Comparison of ENCODE assay signal across 3 cellular contexts in the genomic region with DNA sequence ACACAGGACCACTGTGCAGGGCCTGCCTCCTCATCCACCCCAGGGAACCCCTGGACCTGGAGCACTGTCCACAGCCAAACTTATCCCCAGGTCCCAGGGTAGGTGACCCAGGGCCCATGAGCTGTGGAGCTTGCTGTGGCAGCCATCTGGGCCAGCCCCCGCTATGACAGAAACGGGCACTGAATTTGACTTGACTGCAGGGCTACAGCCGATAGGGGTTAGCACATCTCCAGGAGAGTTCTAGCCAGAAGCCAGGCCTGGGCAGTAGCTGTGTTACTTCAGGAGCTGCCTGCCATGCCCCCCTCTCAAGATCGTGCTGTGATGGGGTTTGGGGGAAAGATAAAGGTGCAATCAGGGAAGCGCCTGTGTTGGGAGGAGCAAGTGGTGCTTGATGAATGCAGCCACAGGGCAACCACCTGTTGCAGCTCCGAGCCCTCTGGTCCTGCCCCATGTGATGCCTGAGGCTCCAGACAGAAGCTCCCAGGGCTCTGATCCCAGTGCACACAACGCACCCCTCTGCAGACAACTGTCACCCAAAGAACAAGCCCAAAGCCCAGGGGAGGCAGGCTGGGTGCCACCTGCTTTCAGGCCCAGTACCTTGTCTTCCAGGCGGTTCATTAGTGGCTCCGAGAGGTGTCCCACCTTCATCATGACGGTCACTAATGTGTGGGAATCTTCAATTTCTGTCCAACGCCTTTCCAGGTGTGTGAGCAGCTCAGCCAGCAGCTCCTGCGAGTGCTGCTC.
TF ChIP-seq lines count a peak whose summit lies in the region.

No MANE protein-coding gene starts in this region.

TF ChIP-seq in SK-N-SH, 30 proteins besides CTCF, POLR2A, EP300 and RAD21 (continues in another document):
- no peak for TF ChIP-seq MXI1 (IDR thresholded peaks at IDR 0.05; ENCODE audit: low read depth, low read length)
- TF ChIP-seq, protein P1, sequence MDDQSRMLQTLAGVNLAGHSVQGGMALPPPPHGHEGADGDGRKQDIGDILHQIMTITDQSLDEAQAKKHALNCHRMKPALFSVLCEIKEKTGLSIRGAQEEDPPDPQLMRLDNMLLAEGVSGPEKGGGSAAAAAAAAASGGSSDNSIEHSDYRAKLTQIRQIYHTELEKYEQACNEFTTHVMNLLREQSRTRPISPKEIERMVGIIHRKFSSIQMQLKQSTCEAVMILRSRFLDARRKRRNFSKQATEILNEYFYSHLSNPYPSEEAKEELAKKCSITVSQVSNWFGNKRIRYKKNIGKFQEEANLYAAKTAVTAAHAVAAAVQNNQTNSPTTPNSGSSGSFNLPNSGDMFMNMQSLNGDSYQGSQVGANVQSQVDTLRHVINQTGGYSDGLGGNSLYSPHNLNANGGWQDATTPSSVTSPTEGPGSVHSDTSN (IDR thresholded peaks at IDR 0.05): no peak
- no peak for TF ChIP-seq FOXJ3 (CRISPR knock-in tag; IDR thresholded peaks at IDR 0.05)
- no peak for TF ChIP-seq NRF1 (IDR thresholded peaks at IDR 0.05; ENCODE audit: low read depth, low read length)
- TF ChIP-seq TCF12 (IDR thresholded peaks at IDR 0.05): no peak
- no peak for TF ChIP-seq FOXM1 (IDR thresholded peaks at IDR 0.05; ENCODE audit: low read depth)
- TF ChIP-seq GATA2 (CRISPR knock-in tag; IDR thresholded peaks at IDR 0.05): no peak
- TF ChIP-seq, protein P2, sequence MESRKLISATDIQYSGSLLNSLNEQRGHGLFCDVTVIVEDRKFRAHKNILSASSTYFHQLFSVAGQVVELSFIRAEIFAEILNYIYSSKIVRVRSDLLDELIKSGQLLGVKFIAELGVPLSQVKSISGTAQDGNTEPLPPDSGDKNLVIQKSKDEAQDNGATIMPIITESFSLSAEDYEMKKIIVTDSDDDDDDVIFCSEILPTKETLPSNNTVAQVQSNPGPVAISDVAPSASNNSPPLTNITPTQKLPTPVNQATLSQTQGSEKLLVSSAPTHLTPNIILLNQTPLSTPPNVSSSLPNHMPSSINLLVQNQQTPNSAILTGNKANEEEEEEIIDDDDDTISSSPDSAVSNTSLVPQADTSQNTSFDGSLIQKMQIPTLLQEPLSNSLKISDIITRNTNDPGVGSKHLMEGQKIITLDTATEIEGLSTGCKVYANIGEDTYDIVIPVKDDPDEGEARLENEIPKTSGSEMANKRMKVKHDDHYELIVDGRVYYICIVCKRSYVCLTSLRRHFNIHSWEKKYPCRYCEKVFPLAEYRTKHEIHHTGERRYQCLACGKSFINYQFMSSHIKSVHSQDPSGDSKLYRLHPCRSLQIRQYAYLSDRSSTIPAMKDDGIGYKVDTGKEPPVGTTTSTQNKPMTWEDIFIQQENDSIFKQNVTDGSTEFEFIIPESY (IDR thresholded peaks at IDR 0.05; ENCODE audit: borderline replicate concordance, low read depth): no peak
- no peak for TF ChIP-seq POLR2AphosphoS5 (IDR thresholded peaks at IDR 0.05; ENCODE audit: low read depth, low read length)
- TF ChIP-seq RXRA (IDR thresholded peaks at IDR 0.05; ENCODE audit: borderline replicate concordance, low read depth): no peak
- no peak for TF ChIP-seq SIN3A (IDR thresholded peaks at IDR 0.05; ENCODE audit: borderline replicate concordance, low read depth, low read length)
- TF ChIP-seq EZH2phosphoT487 (IDR thresholded peaks at IDR 0.05; ENCODE audit: borderline replicate concordance, low read depth): no peak

TF ChIP-seq in SK-N-SH treated with all-trans-retinoic acid at 6 μM for 48 hours, 23 proteins besides CTCF, POLR2A, EP300 and RAD21:
- no peak for TF ChIP-seq TCF4 (CRISPR knock-in tag; IDR thresholded peaks at IDR 0.05; ENCODE audit: borderline replicate concordance)
- TF ChIP-seq CSDC2 (CRISPR knock-in tag; IDR thresholded peaks at IDR 0.05): no peak
- TF ChIP-seq RARB (CRISPR knock-in tag; IDR thresholded peaks at IDR 0.05): no peak
- TF ChIP-seq, protein P3, sequence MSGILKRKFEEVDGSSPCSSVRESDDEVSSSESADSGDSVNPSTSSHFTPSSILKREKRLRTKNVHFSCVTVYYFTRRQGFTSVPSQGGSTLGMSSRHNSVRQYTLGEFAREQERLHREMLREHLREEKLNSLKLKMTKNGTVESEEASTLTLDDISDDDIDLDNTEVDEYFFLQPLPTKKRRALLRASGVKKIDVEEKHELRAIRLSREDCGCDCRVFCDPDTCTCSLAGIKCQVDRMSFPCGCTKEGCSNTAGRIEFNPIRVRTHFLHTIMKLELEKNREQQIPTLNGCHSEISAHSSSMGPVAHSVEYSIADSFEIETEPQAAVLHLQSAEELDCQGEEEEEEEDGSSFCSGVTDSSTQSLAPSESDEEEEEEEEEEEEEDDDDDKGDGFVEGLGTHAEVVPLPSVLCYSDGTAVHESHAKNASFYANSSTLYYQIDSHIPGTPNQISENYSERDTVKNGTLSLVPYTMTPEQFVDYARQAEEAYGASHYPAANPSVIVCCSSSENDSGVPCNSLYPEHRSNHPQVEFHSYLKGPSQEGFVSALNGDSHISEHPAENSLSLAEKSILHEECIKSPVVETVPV (CRISPR knock-in tag; IDR thresholded peaks at IDR 0.05): no peak
- no peak for TF ChIP-seq ISL1 (CRISPR knock-in tag; IDR thresholded peaks at IDR 0.05)
- TF ChIP-seq SNAI2 (CRISPR knock-in tag; IDR thresholded peaks at IDR 0.05): no peak
- no peak for TF ChIP-seq PPARA (CRISPR knock-in tag; IDR thresholded peaks at IDR 0.05; ENCODE audit: borderline replicate concordance)
- no peak for TF ChIP-seq ZNF565 (CRISPR knock-in tag; conservative IDR thresholded peaks at IDR 0.05; ENCODE audit: low read depth)
- TF ChIP-seq GLIS3 (CRISPR knock-in tag; IDR thresholded peaks at IDR 0.05): no peak
- TF ChIP-seq ZC3H10 (CRISPR knock-in tag; IDR thresholded peaks at IDR 0.05): no peak
- TF ChIP-seq TOX (CRISPR knock-in tag; IDR thresholded peaks at IDR 0.05; ENCODE audit: borderline replicate concordance): no peak
- no peak for TF ChIP-seq ARNTL (CRISPR knock-in tag; IDR thresholded peaks at IDR 0.05; ENCODE audit: borderline replicate concordance, low read depth)
- TF ChIP-seq OSR1 (CRISPR knock-in tag; IDR thresholded peaks at IDR 0.05): no peak
- TF ChIP-seq, protein P4, sequence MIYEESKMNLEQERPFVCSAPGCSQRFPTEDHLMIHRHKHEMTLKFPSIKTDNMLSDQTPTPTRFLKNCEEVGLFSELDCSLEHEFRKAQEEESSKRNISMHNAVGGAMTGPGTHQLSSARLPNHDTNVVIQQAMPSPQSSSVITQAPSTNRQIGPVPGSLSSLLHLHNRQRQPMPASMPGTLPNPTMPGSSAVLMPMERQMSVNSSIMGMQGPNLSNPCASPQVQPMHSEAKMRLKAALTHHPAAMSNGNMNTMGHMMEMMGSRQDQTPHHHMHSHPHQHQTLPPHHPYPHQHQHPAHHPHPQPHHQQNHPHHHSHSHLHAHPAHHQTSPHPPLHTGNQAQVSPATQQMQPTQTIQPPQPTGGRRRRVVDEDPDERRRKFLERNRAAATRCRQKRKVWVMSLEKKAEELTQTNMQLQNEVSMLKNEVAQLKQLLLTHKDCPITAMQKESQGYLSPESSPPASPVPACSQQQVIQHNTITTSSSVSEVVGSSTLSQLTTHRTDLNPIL (CRISPR knock-in tag; IDR thresholded peaks at IDR 0.05; ENCODE audit: low read depth): no peak
- TF ChIP-seq BACH2 (CRISPR knock-in tag; IDR thresholded peaks at IDR 0.05; ENCODE audit: borderline replicate concordance): no peak
- TF ChIP-seq, protein P5, sequence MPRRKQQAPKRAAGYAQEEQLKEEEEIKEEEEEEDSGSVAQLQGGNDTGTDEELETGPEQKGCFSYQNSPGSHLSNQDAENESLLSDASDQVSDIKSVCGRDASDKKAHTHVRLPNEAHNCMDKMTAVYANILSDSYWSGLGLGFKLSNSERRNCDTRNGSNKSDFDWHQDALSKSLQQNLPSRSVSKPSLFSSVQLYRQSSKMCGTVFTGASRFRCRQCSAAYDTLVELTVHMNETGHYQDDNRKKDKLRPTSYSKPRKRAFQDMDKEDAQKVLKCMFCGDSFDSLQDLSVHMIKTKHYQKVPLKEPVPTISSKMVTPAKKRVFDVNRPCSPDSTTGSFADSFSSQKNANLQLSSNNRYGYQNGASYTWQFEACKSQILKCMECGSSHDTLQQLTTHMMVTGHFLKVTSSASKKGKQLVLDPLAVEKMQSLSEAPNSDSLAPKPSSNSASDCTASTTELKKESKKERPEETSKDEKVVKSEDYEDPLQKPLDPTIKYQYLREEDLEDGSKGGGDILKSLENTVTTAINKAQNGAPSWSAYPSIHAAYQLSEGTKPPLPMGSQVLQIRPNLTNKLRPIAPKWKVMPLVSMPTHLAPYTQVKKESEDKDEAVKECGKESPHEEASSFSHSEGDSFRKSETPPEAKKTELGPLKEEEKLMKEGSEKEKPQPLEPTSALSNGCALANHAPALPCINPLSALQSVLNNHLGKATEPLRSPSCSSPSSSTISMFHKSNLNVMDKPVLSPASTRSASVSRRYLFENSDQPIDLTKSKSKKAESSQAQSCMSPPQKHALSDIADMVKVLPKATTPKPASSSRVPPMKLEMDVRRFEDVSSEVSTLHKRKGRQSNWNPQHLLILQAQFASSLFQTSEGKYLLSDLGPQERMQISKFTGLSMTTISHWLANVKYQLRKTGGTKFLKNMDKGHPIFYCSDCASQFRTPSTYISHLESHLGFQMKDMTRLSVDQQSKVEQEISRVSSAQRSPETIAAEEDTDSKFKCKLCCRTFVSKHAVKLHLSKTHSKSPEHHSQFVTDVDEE (CRISPR knock-in tag; IDR thresholded peaks at IDR 0.05): no peak

TF ChIP-seq in HepG2, 621 proteins besides CTCF, POLR2A, EP300 and RAD21:
- TF ChIP-seq HNRNPL (IDR thresholded peaks at IDR 0.05; ENCODE audit: low read depth, low read length) (no peak), ZBTB21 (CRISPR knock-in tag; IDR thresholded peaks at IDR 0.05) (no peak), CHD2 (IDR thresholded peaks at IDR 0.05; ENCODE audit: low read depth, low read length) (no peak), ZNF549 (CRISPR knock-in tag; IDR thresholded peaks at IDR 0.05) (no peak), ZNF709 (CRISPR knock-in tag; IDR thresholded peaks at IDR 0.05) (no peak), AGO2 (optimal IDR thresholded peaks at IDR 0.05; ENCODE audit: low read depth, low read length) (peak; percentile 34), ZNF260 (CRISPR knock-in tag; IDR thresholded peaks at IDR 0.05; ENCODE audit: borderline replicate concordance, low read depth) (no peak)
